In genomic region chr6:11313207-11313606, GRCh38 we compare ENCODE assay signal across 32 cellular contexts.
"Had no signal": no experiment of that assay in that cellular context is flagged by ENCODE, and none has a peak within 500 bp of the region (broad histone marks: within the 10 kb centered on the region; RNA-seq: fewer than 3 reads in every experiment).

No MANE protein-coding gene starts in this region.

- DNase-seq: activated CD4-positive, alpha-beta memory T cell treated with anti-CD3 and anti-CD28 coated beads for 36 hours; activated CD4-positive, alpha-beta T cell treated with anti-CD3 and anti-CD28 coated beads for 36 hours; activated CD4-positive, alpha-beta T cell treated with anti-CD3 and anti-CD28 coated beads, Interleukin-2, amount 10 ng/mL, durations not matched to agents 24 days and 14 days; activated CD4-positive, CD25-positive, alpha-beta regulatory T cell; activated CD4-positive, CD25-positive, alpha-beta regulatory T cell treated with anti-CD3 and anti-CD28 coated beads, Interleukin-2, amount 50 U/mL, for 72 hours; activated CD8-positive, alpha-beta memory T cell treated with anti-CD3 and anti-CD28 coated beads for 24 hours; activated effector memory CD4-positive, alpha-beta T cell treated with Interleukin-2 at 50 U/mL for 16 hours; activated naive CD4-positive, alpha-beta T cell treated with anti-CD3 and anti-CD28 coated beads for 36 hours; activated naive CD8-positive, alpha-beta T cell treated with anti-CD3 and anti-CD28 coated beads for 36 hours; activated naive CD8-positive, alpha-beta T cell treated with anti-CD3 and anti-CD28 coated beads, Interleukin-2, amount 50 U/mL, for 24 hours; activated T-cell treated with anti-CD3 and anti-CD28 coated beads, Interleukin-2, amount 50 U/mL, for 4 hours; adrenal gland; amygdala; aorta; body of pancreas; caudate nucleus; cortex of kidney; dermis blood vessel endothelial cell; effector CD4-positive, alpha-beta T cell; effector memory CD8-positive, alpha-beta T cell; esophagus squamous epithelium; foreskin melanocyte; heart right ventricle; T-helper 1 cell; T-helper 2 cell had no signal

- H3K27ac Mint-ChIP-seq: activated CD4-positive, alpha-beta memory T cell treated with anti-CD3 and anti-CD28 coated beads for 36 hours; activated CD4-positive, alpha-beta T cell treated with anti-CD3 and anti-CD28 coated beads for 36 hours; activated CD4-positive, alpha-beta T cell treated with anti-CD3 and anti-CD28 coated beads, Interleukin-2, amount 10 ng/mL, durations not matched to agents 24 days and 14 days; activated naive CD4-positive, alpha-beta T cell treated with anti-CD3 and anti-CD28 coated beads for 36 hours; activated naive CD4-positive, alpha-beta T cell treated with anti-CD3 and anti-CD28 coated beads, Interleukin-2, amount 50 U/mL, for 24 hours; activated naive CD8-positive, alpha-beta T cell treated with anti-CD3 and anti-CD28 coated beads for 36 hours; activated naive CD8-positive, alpha-beta T cell treated with anti-CD3 and anti-CD28 coated beads, Interleukin-2, amount 50 U/mL, for 24 hours; activated T-helper 17 cell treated with anti-CD3 and anti-CD28 coated beads, Interleukin-2, amount 50 U/mL, for 72 hours had no signal

- H3K36me3 ChIP-seq: adrenal gland, esophagus squamous epithelium, gastroesophageal sphincter, heart right ventricle had no signal

- H3K27me3 Mint-ChIP-seq: activated CD4-positive, alpha-beta memory T cell treated with anti-CD3 and anti-CD28 coated beads for 36 hours; activated CD4-positive, alpha-beta T cell treated with anti-CD3 and anti-CD28 coated beads for 36 hours; activated CD4-positive, alpha-beta T cell treated with anti-CD3 and anti-CD28 coated beads, Interleukin-2, amount 10 ng/mL, durations not matched to agents 24 days and 14 days; activated naive CD4-positive, alpha-beta T cell treated with anti-CD3 and anti-CD28 coated beads, Interleukin-2, amount 50 U/mL, for 24 hours; activated naive CD8-positive, alpha-beta T cell treated with anti-CD3 and anti-CD28 coated beads for 36 hours; activated naive CD8-positive, alpha-beta T cell treated with anti-CD3 and anti-CD28 coated beads, Interleukin-2, amount 50 U/mL, for 24 hours; activated T-helper 17 cell treated with anti-CD3 and anti-CD28 coated beads, Interleukin-2, amount 50 U/mL, for 72 hours; effector memory CD8-positive, alpha-beta T cell had no signal

- H3K27ac ChIP-seq: adrenal gland, body of pancreas, epithelial cell of prostate, esophagus squamous epithelium, gastroesophageal sphincter, heart right ventricle had no signal

- H3K4me3 Mint-ChIP-seq: activated CD4-positive, alpha-beta memory T cell treated with anti-CD3 and anti-CD28 coated beads for 36 hours; activated CD4-positive, alpha-beta T cell treated with anti-CD3 and anti-CD28 coated beads for 36 hours; activated CD4-positive, alpha-beta T cell treated with anti-CD3 and anti-CD28 coated beads, Interleukin-2, amount 10 ng/mL, durations not matched to agents 24 days and 14 days; activated naive CD4-positive, alpha-beta T cell treated with anti-CD3 and anti-CD28 coated beads for 36 hours; activated naive CD4-positive, alpha-beta T cell treated with anti-CD3 and anti-CD28 coated beads, Interleukin-2, amount 50 U/mL, for 24 hours; activated naive CD8-positive, alpha-beta T cell treated with anti-CD3 and anti-CD28 coated beads for 36 hours; activated naive CD8-positive, alpha-beta T cell treated with anti-CD3 and anti-CD28 coated beads, Interleukin-2, amount 50 U/mL, for 24 hours; activated T-cell treated with anti-CD3 and anti-CD28 coated beads, Interleukin-2, amount 50 U/mL, for 4 hours; activated T-helper 17 cell treated with anti-CD3 and anti-CD28 coated beads, Interleukin-2, amount 50 U/mL, for 72 hours; effector memory CD8-positive, alpha-beta T cell had no signal

- H3K4me3 ChIP-seq: adrenal gland, body of pancreas, esophagus squamous epithelium, gastroesophageal sphincter, heart right ventricle had no signal

- FAIRE-seq: colon, endometrium, endothelial cell of umbilical vein had no signal

- H3K4me1 ChIP-seq: body of pancreas had no signal

- ATAC-seq: activated CD4-positive, alpha-beta T cell treated with anti-CD3 and anti-CD28 coated beads for 36 hours; activated naive CD8-positive, alpha-beta T cell treated with anti-CD3 and anti-CD28 coated beads, Interleukin-2, amount 50 U/mL, for 24 hours; activated T-cell treated with anti-CD3 and anti-CD28 coated beads, Interleukin-2, amount 50 U/mL, for 4 hours; activated T-helper 17 cell treated with anti-CD3 and anti-CD28 coated beads, Interleukin-2, amount 50 U/mL, for 72 hours; body of pancreas; effector memory CD8-positive, alpha-beta T cell; gastroesophageal sphincter; heart right ventricle had no signal

- H3K27me3 ChIP-seq: adrenal gland, body of pancreas, esophagus squamous epithelium, gastroesophageal sphincter, heart right ventricle had no signal

- H3K9me3 ChIP-seq: adrenal gland, body of pancreas, esophagus squamous epithelium, gastroesophageal sphincter, heart right ventricle had no signal

- H3K9me3 Mint-ChIP-seq: activated CD4-positive, alpha-beta memory T cell treated with anti-CD3 and anti-CD28 coated beads for 36 hours; activated naive CD4-positive, alpha-beta T cell treated with anti-CD3 and anti-CD28 coated beads for 36 hours; activated naive CD4-positive, alpha-beta T cell treated with anti-CD3 and anti-CD28 coated beads, Interleukin-2, amount 50 U/mL, for 24 hours had no signal
